Comparison of ENCODE assay signal across 20 cellular contexts in genomic region chr12:124264879-124265278, GRCh38. TPM values are rescaled to one million over a fixed set of nuclear protein-coding genes. Genes with fewer than 3 reads are reported as not detected.
DNase-seq lines count a peak whose midpoint lies in the region; ATAC-seq, FAIRE-seq and TF ChIP-seq lines count a peak whose summit lies in the region.
"Had no signal": no experiment of that assay in that cellular context is flagged by ENCODE, and none has a peak within 500 bp of the region (broad histone marks: within the 10 kb centered on the region; RNA-seq: fewer than 3 reads in every experiment).

No MANE protein-coding gene starts in this region.

- H3K4me3 ChIP-seq in BLaER1 (no peak overlapping the region), kidney (ENCODE audit: low read length in 2 of 2) (no peak overlapping the region)
- H3K4me3 ChIP-seq in BLaER1 treated with 17β-estradiol and CSF1 and Interleukin-3, amounts not matched to agents 10 nM and 100 nM: no peak overlapping the region

- H3K36me3 ChIP-seq in BLaER1 (no peaks in the 10 kb centered on the region), kidney (ENCODE audit: control insufficient read depth in 1 of 2, insufficient read depth in 2 of 2, low read length in 2 of 2) (no peaks in the 10 kb centered on the region)
- no peaks in the 10 kb centered on the region for H3K36me3 ChIP-seq in BLaER1 treated with 17β-estradiol and CSF1 and Interleukin-3, amounts not matched to agents 10 nM and 100 nM

- H3K27ac ChIP-seq in BLaER1 (peak overlapping the region; percentile 51), kidney (ENCODE audit: low read depth in 2 of 2, low read length in 2 of 2) (no peak overlapping the region)
- peak overlapping the region in 6 of 11 experiments; percentile 15 to 78 (median 18); a peak in 9 of 22 replicates for H3K27ac ChIP-seq in BLaER1 treated with 17β-estradiol and CSF1 and Interleukin-3, amounts not matched to agents 10 nM and 100 nM

- FAIRE-seq in kidney (lab: Jason Lieb, UNC): no peak
- FAIRE-seq: GM12891, GM18507 had no signal

- no peaks in the 10 kb centered on the region for H3K9me3 ChIP-seq in BLaER1
- peaks cover 0 to 24% (median 6%) of the 10 kb centered on the region in 11 experiments; a peak in 7 of 22 replicates for H3K9me3 ChIP-seq in BLaER1 treated with 17β-estradiol and CSF1 and Interleukin-3, amounts not matched to agents 10 nM and 100 nM (replicated peaks in 1 of 11)
- peaks cover 0 to 3% of the 10 kb centered on the region in 2 donors for H3K9me3 ChIP-seq in kidney (ENCODE audit: control insufficient read depth in 1 of 2, low read length in 2 of 2)

- no peaks in the 10 kb centered on the region for H3K36me3 Mint-ChIP-seq in activated naive CD4-positive, alpha-beta T cell treated with anti-CD3 and anti-CD28 coated beads, Interleukin-2, amount 50 U/mL, for 72 hours
- H3K36me3 Mint-ChIP-seq: CD14-positive monocyte had no signal

- H4K20me1 ChIP-seq in BLaER1: no peaks in the 10 kb centered on the region
- H4K20me1 ChIP-seq in BLaER1 treated with 17β-estradiol and CSF1 and Interleukin-3, amounts not matched to agents 10 nM and 100 nM: no peaks in the 10 kb centered on the region

- H3K27me3 ChIP-seq in BLaER1: no peaks in the 10 kb centered on the region
- H3K27me3 ChIP-seq in BLaER1 treated with 17β-estradiol and CSF1 and Interleukin-3, amounts not matched to agents 10 nM and 100 nM: peaks cover 0 to 19% (median 0%) of the 10 kb centered on the region in 11 experiments; a peak in 2 of 22 replicates

- DNase-seq in kidney: peak; percentile 47
- no peak for DNase-seq in activated naive CD4-positive, alpha-beta T cell treated with anti-CD3 and anti-CD28 coated beads, Interleukin-2, amount 50 U/mL, for 72 hours (ENCODE audit: low spot score in 2 of 2)
- no peak for DNase-seq in activated gamma-delta T cell treated with Interleukin-2 at 50 U/mL for 16 hours
- DNase-seq: Calu3; CD4-positive, alpha-beta T cell; CD8-positive, alpha-beta memory T cell; DMS53; DMS79 treated with DMSO at 0.1 percent for 48 hours; GF-D8; GOT3; H7; HCEC 1CT had no signal

- TF ChIP-seq CTCF in kidney (IDR thresholded peaks at IDR 0.05; ENCODE audit: borderline replicate concordance, extremely low read depth, insufficient read depth): no peak

- H3K9me3 Mint-ChIP-seq in activated naive CD4-positive, alpha-beta T cell treated with anti-CD3 and anti-CD28 coated beads, Interleukin-2, amount 50 U/mL, for 72 hours: no peaks in the 10 kb centered on the region
- H3K9me3 Mint-ChIP-seq: CD4-positive, alpha-beta T cell; CD8-positive, alpha-beta memory T cell had no signal

- ATAC-seq in GM21529 (IDR thresholded peaks at IDR 0.05; ENCODE audit: unreplicated experiment): no peak
- no peak for ATAC-seq in activated naive CD4-positive, alpha-beta T cell treated with anti-CD3 and anti-CD28 coated beads, Interleukin-2, amount 50 U/mL, for 72 hours

- peaks cover 69% of the 10 kb centered on the region for H3K4me1 ChIP-seq in BLaER1
- peaks cover 23 to 70% (median 66%) of the 10 kb centered on the region in 10 experiments for H3K4me1 ChIP-seq in BLaER1 treated with 17β-estradiol and CSF1 and Interleukin-3, amounts not matched to agents 10 nM and 100 nM
- no peaks in the 10 kb centered on the region for H3K4me1 ChIP-seq in kidney (ENCODE audit: control insufficient read depth in 1 of 2, insufficient read depth in 1 of 2, low read depth in 1 of 2, low read length in 2 of 2)

- H3K9ac ChIP-seq in BLaER1: no peak overlapping the region
- H3K9ac ChIP-seq in BLaER1 treated with 17β-estradiol and CSF1 and Interleukin-3, amounts not matched to agents 10 nM and 100 nM: peak overlapping the region in 2 of 11 experiments; percentile 0 to 28; a peak in 1 of 22 replicates
- H3K9ac ChIP-seq in kidney (ENCODE audit: low read length in 2 of 2): no peak overlapping the region

- H3K4me2 ChIP-seq in BLaER1: peak overlapping the region; percentile 77
- H3K4me2 ChIP-seq in BLaER1 treated with 17β-estradiol and CSF1 and Interleukin-3, amounts not matched to agents 10 nM and 100 nM: peak overlapping the region in 9 of 11 experiments; percentile 71 to 90 (median 84); a peak in 18 of 22 replicates

- peak overlapping the region in 1 of 2 donors; percentile 29 for H3K27ac Mint-ChIP-seq in activated naive CD4-positive, alpha-beta T cell treated with anti-CD3 and anti-CD28 coated beads, Interleukin-2, amount 50 U/mL, for 72 hours
- H3K27ac Mint-ChIP-seq: CD4-positive, alpha-beta T cell; CD8-positive, alpha-beta memory T cell had no signal

- intact Hi-C loops in kidney (cut with DNase I): no loop called here

RNA-seq across cellular contexts. Expression of gene RFLNA, which starts 30.0 kb away (rescaled TPM):
- 0.76 TPM for total RNA-seq in kidney
- 0.82 TPM for polyA plus RNA-seq in kidney (ENCODE audit: insufficient read depth, low read depth, low replicate concordance)
- total RNA-seq in activated naive CD4-positive, alpha-beta T cell treated with anti-CD3 and anti-CD28 coated beads, Interleukin-2, amount 50 U/mL, for 72 hours: under 1 TPM in 1 of 2 donors, not detected in 1; 0.32 TPM
- total RNA-seq: A172; Calu3; CD4-positive, alpha-beta T cell; CD8-positive, alpha-beta memory T cell had no signal
- polyA plus RNA-seq: BJ; CD14-positive monocyte; CD8-positive, alpha-beta memory T cell had no signal

Comparison
In these comparisons a context has a peak if more than half of its experiments do, and no peak if none do; other contexts are left out.
1. H3K27ac ChIP-seq: peak in BLaER1 (single experiment) and BLaER1 treated with 17β-estradiol and CSF1 and Interleukin-3, amounts not matched to agents 10 nM and 100 nM (6 of 11); none in kidney (0 of 2).